Comparison of ENCODE assay signal across 9 cellular contexts in the genomic region with DNA sequence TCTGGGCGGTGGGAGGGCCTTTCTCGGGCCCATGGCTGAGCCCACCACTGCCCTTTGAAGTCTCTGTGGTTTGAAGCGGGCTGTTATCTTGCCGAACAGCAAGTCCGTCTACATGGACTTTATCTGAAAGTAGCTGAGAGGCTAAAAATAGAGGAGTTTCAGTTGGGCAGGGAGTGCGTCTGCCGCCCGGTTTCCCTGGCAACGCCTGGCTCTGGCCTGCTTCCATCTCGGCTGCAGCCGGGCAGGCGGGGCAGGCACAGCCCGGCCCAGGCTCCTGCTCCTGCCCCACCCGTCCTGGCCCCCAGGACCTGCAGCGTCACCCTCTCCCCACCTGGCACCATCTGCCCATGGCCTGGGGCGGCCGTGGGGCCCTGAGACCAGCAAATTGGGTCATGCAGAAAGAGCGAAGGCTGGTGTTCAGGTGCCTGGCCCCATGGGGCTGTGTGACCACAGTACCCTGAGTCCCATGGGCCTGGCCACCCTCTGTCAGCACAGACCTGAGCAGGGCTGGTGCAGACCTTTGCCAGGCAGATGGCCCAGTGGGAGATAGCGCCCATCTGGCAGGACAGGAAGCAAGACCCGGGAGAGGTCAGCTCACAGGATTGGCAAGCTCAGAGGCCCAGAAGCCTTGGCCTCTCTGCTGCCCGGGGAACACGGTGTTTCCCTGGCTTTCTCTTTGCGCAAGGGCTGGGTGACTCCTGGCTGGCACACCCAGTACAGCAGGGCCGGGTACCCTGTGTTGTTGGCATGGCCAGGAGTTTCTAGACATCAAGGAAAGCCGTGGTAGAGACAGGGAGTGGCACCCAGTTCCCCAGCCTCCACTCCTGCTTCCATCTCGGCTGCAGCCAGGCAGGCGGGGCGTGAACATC.
DNase-seq lines count a peak whose midpoint lies in the region; ATAC-seq and TF ChIP-seq lines count a peak whose summit lies in the region.
"Had no signal": no experiment of that assay in that cellular context is flagged by ENCODE, and none has a peak within 500 bp of the region (broad histone marks: within the 10 kb centered on the region; RNA-seq: fewer than 3 reads in every experiment).

No MANE protein-coding gene starts in this region.

- H3K4me3 Mint-ChIP-seq in mesothelial cell of epicardium, result no peak overlapping the region

- TF ChIP-seq CTCF in epithelial cell of esophagus (IDR thresholded peaks at IDR 0.05; ENCODE audit: insufficient read depth, low read depth, low read length, missing control alignments), result peak; percentile 50
- no peak for TF ChIP-seq CTCF in mesothelial cell of epicardium (IDR thresholded peaks at IDR 0.05; ENCODE audit: unreplicated experiment)
- TF ChIP-seq CTCF in vagina (IDR thresholded peaks at IDR 0.05), result peak in 1 of 3 experiments; percentile 12

- TF ChIP-seq POLR2A in vagina (IDR thresholded peaks at IDR 0.05), result no peak

- H3K36me3 ChIP-seq in SJCRH30, result no peaks in the 10 kb centered on the region
- H3K36me3 ChIP-seq in vagina, result no peaks in the 10 kb centered on the region

- peak overlapping the region; percentile 89 for H3K27ac Mint-ChIP-seq in mesothelial cell of epicardium
- H3K27ac Mint-ChIP-seq: naive B cell had no signal

- peak; percentile 84 for DNase-seq in EH (ENCODE audit: low read depth)
- DNase-seq in HK-2 (ENCODE audit: unreplicated experiment), result peak; percentile 32
- peak; percentile 44 to 63 for DNase-seq in SJCRH30
- peak; percentile 76 for DNase-seq in epithelial cell of esophagus (ENCODE audit: low read depth)
- peak; percentile 30 to 68 for DNase-seq in mesothelial cell of epicardium (ENCODE audit: low spot score in 2 of 2, unreplicated experiment in 2 of 2)
- DNase-seq in vagina (ENCODE audit: extremely low spot score in 2 of 2), result peak; percentile 90 to 93
- no peak for DNase-seq in stimulated activated CD4-positive, alpha-beta T cell treated with anti-CD3 and anti-CD28 coated beads, Interleukin-1b, Interleukin-23, amount 100 ng/mL, for 48 hours
- DNase-seq: naive B cell had no signal

- peaks cover 7% of the 10 kb centered on the region for H3K9me3 Mint-ChIP-seq in mesothelial cell of epicardium

- no peaks in the 10 kb centered on the region for H3K27me3 ChIP-seq in SJCRH30
- H3K27me3 ChIP-seq in vagina, result no peaks in the 10 kb centered on the region

- H3K36me3 Mint-ChIP-seq in mesothelial cell of epicardium, result no peaks in the 10 kb centered on the region

- H3K4me3 ChIP-seq in SJCRH30 (peak overlapping the region; percentile 10; the same call in 1 of the 2 replicates), epithelial cell of esophagus (ENCODE audit: low read length) (no peak overlapping the region), vagina (peak overlapping the region in 1 of 2 donors; percentile 8)

- no peak for ATAC-seq in HG03457 (IDR thresholded peaks at IDR 0.05; ENCODE audit: unreplicated experiment)

- H3K27ac ChIP-seq in SJCRH30 (no peak overlapping the region), vagina (peak overlapping the region; percentile 82)

- H3K4me1 ChIP-seq in SJCRH30 (peaks cover 11% of the 10 kb centered on the region), vagina (peaks cover 37% of the 10 kb centered on the region)

- H3K27me3 Mint-ChIP-seq in mesothelial cell of epicardium (ENCODE audit: low read depth), result no peaks in the 10 kb centered on the region

- peaks cover 52% of the 10 kb centered on the region for H3K4me1 Mint-ChIP-seq in mesothelial cell of epicardium

- intact Hi-C loops in vagina (cut with DNase I), result no loop called here

- H3K9me3 ChIP-seq in SJCRH30 (replicated peaks) (0 out of 2 replicates have a peak, but pooled peaks cover 2% of the 10 kb centered on the region), vagina (no peaks in the 10 kb centered on the region)
